Comparison of ENCODE assay signal across 8 cellular contexts in genomic region chr3:119239421-119239820, GRCh38. TPM values are rescaled to one million over a fixed set of nuclear protein-coding genes. Genes with fewer than 3 reads are reported as not detected.
DNase-seq lines count a peak whose midpoint lies in the region; ATAC-seq, FAIRE-seq and TF ChIP-seq lines count a peak whose summit lies in the region.

No MANE protein-coding gene starts in this region.

- H3K4me1 ChIP-seq in PC-9 (replicated peaks; ENCODE audit: insufficient read depth) (peaks cover 20% of the 10 kb centered on the region), esophagus (ENCODE audit: control insufficient read depth in 2 of 2, insufficient read depth in 2 of 2, low read length in 1 of 2) (no peaks in the 10 kb centered on the region), sigmoid colon (peaks cover 0 to 28% (median 17%) of the 10 kb centered on the region in 4 donors)

- H3K36me3 ChIP-seq in PC-9 (ENCODE audit: low read depth) (peaks cover 24% of the 10 kb centered on the region), esophagus (ENCODE audit: control insufficient read depth in 2 of 2, insufficient read depth in 2 of 2, low read length in 1 of 2) (peaks cover 0 to 4% of the 10 kb centered on the region in 2 donors), sigmoid colon (peaks cover 0 to 23% (median 6%) of the 10 kb centered on the region in 4 donors)

- no peak for FAIRE-seq in RCC 7860 (lab: Jason Lieb, UNC)

- CTCF ChIA-PET in PC-9 (lab: Charles Lee) = no interaction called here

- POLR2A ChIA-PET in PC-9 (lab: Charles Lee; ENCODE audit: unreplicated experiment) = interaction anchor here (0.6 to 0.7 kb wide), 3 partner anchors 18 to 1041 kb away, joined by 3 to 10 read pairs (median 3); no protein-coding TSS in a partner anchor

- peaks cover 34% of the 10 kb centered on the region for H3K79me2 ChIP-seq in PC-9 (ENCODE audit: low read depth)

- in situ Hi-C loops in GM13977 (cut with MboI; ENCODE audit: low pct_unique_long_range_greater_than_20kb, low sequenced_read_pairs, unreplicated experiment) = loop anchor here (25.0 kb wide), 1 partner anchor 352 kb away; no protein-coding TSS in a partner anchor

- H4K20me1 ChIP-seq in PC-9 (ENCODE audit: insufficient read depth) = no peaks in the 10 kb centered on the region

- H3K4me3 ChIP-seq in PC-9 (peak overlapping the region; percentile 85), esophagus (ENCODE audit: low read depth in 1 of 2, low read length in 2 of 2) (peak overlapping the region in 1 of 2 donors; percentile 76), sigmoid colon (peak overlapping the region; percentile 59 to 85 (median 72))

- intact Hi-C loops in PC-9 (cut with micrococcal nuclease; ENCODE audit: unreplicated experiment) (no loop called here), sigmoid colon (cut with DNase I) (loop anchor here (10.0 kb wide), 1 partner anchor 205 kb away; the partner anchor contains the start of gene IGSF11)

- H3K9me3 ChIP-seq in PC-9 (ENCODE audit: insufficient read depth, low read depth) = no peaks in the 10 kb centered on the region
- no peaks in the 10 kb centered on the region for H3K9me3 ChIP-seq in esophagus (ENCODE audit: control insufficient read depth in 2 of 2, insufficient read depth in 1 of 2, low read depth in 1 of 2, low read length in 1 of 2)
- H3K9me3 ChIP-seq in sigmoid colon = no peaks in the 10 kb centered on the region

- no peaks in the 10 kb centered on the region for H3K9me2 ChIP-seq in PC-9 (ENCODE audit: insufficient read depth)

- H3K27me3 ChIP-seq in PC-9 (ENCODE audit: insufficient read depth, low read depth) (no peaks in the 10 kb centered on the region), esophagus (ENCODE audit: control insufficient read depth in 1 of 2, insufficient read depth in 2 of 2, low read length in 2 of 2) (no peaks in the 10 kb centered on the region), sigmoid colon (no peaks in the 10 kb centered on the region)

- DNase-seq in GM13977 (ENCODE audit: low spot score) = peak; percentile 10
- DNase-seq in PC-9 = no peak
- no peak for DNase-seq in sigmoid colon
- no peak for DNase-seq in cortex of kidney (lab: John Stamatoyannopoulos, UW)
- DNase-seq in RCC 7860 (ENCODE audit: low spot score) = no peak

- ATAC-seq in HG02938 (IDR thresholded peaks at IDR 0.05; ENCODE audit: unreplicated experiment) = no peak
- no peak for ATAC-seq in HG02610 (IDR thresholded peaks at IDR 0.05; ENCODE audit: unreplicated experiment)

- H3F3A ChIP-seq in PC-9 (ENCODE audit: insufficient read depth, low read depth) = peaks cover 8% of the 10 kb centered on the region

- H2AFZ ChIP-seq in PC-9 = peak overlapping the region; percentile 75; the same call in 1 of the 2 replicates

- H3K27ac ChIP-seq in PC-9 = peak overlapping the region; percentile 68; the same call in 1 of the 2 replicates
- peak overlapping the region; percentile 71 to 89 for H3K27ac ChIP-seq in esophagus (ENCODE audit: low read depth in 2 of 2, low read length in 1 of 2)
- peak overlapping the region; percentile 85 to 92 (median 90) for H3K27ac ChIP-seq in sigmoid colon

- no peak for TF ChIP-seq POLR2A in sigmoid colon (IDR thresholded peaks at IDR 0.05)

- 18 to 25% methylated on average over 3 of the region's 3 CpGs for WGBS in esophagus, 2 donors
- WGBS in sigmoid colon, 2 donors = 6 to 28% methylated on average over 3 of the region's 3 CpGs

- no TSS peak for BruUV-seq in PC-9 (replicated peaks; lab: Mats Ljungman, UMichigan)

- H3K4me2 ChIP-seq in PC-9 = peak overlapping the region; percentile 89

- no peak for TF ChIP-seq CTCF in GM13977 (IDR thresholded peaks at IDR 0.05; ENCODE audit: extremely low read depth, insufficient read depth, missing control alignments)
- TF ChIP-seq CTCF in PC-9 (conservative IDR thresholded peaks at IDR 0.05) = no peak
- TF ChIP-seq CTCF in sigmoid colon (IDR thresholded peaks at IDR 0.05) = no peak

- TF ChIP-seq EP300 in sigmoid colon (IDR thresholded peaks at IDR 0.05) = no peak

RNA-seq across cellular contexts. Expression of gene B4GALT4, which starts 1.3 kb away (rescaled TPM):
- 21.8 and 32.9 TPM in 2 replicates for total RNA-seq in PC-9 (2021)
- 10 to 100 TPM; 16.5 to 18.4 TPM for polyA plus RNA-seq in esophagus
- total RNA-seq in sigmoid colon = 10 to 100 TPM; 12.1 to 15.8 (median 14.0) TPM
- polyA plus RNA-seq in sigmoid colon = 10 to 100 TPM; 31.5 to 45.6 (median 35.1) TPM

RNA-seq across cellular contexts. Expression of gene ARHGAP31, which starts 54.8 kb away (rescaled TPM):
- 0.48 and 0.58 TPM in 2 replicates for total RNA-seq in PC-9 (2021)
- 1 to 10 TPM; 1.6 TPM for polyA plus RNA-seq in esophagus
- total RNA-seq in sigmoid colon = 10 to 100 TPM; 11.0 to 18.0 (median 12.0) TPM
- 1 to 10 TPM; 3.5 to 5.4 (median 5.2) TPM for polyA plus RNA-seq in sigmoid colon
